8 cellular contexts compared by ENCODE assay signal in the genomic region with DNA sequence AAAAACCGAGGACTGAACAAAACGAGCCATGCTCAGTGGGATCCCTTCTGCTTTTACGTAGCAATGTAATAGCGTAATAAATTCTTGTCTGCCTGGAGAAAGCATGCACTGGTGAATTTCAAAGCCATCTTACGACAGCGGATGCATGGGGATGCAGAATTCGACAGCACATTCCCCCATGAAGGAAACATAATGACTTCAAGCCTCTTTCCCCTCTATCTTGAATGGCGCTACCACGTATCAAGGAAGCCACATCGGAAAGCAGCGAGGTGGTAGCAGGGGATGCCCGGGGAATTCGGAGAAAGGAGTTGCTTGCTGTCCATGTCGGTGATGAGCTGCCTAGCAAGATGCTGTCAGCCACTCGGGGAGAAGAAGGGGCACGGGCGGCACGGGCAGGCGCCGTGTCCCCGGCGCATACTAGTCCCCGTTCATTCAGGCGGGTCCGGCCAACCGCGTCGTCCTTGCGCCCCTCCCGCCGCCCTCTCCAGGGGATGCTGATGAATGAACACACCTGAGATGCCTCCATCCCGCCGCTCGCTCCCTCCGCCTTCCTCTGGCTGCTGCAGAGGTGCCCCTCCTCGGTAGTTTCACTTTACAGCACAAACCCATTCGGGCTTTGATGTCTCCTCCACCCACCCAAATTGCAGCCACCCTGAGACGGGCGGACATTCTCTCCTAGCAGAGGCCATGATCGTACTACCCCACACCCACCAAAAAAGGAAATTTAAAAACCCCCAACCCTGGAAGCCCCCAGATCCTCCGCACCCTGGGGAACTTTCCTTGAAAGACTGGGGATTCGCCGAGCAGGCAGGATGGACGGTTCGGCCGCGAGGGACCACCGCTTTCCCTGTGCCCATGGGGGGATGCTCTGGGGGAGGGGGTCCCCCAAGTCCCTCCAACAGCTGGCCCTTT. TPM values are rescaled to one million over a fixed set of nuclear protein-coding genes. Genes with fewer than 3 reads are reported as not detected.
DNase-seq lines count a peak whose midpoint lies in the region; ATAC-seq and TF ChIP-seq lines count a peak whose summit lies in the region.

No MANE protein-coding gene starts in this region.

- BruUV-seq in Caco-2 (replicated peaks; lab: Mats Ljungman, UMichigan) = TSS peak; percentile 44
- BruUV-seq in MCF 10A (replicated peaks; lab: Mats Ljungman, UMichigan) = TSS peak; percentile 48

- intact Hi-C loops in Caco-2 (cut with micrococcal nuclease; ENCODE audit: unreplicated experiment) = loop anchor here (1.0 to 2.0 kb wide), 5 partner anchors 21 to 130 kb away; no protein-coding TSS in a partner anchor
- intact Hi-C loops in MCF 10A (cut with micrococcal nuclease) = loop anchor here (1.0 to 5.0 kb wide), 2 partner anchors 46 to 88 kb away; no protein-coding TSS in a partner anchor

- no peak for TF ChIP-seq CTCF in Caco-2 (IDR thresholded peaks at IDR 0.05; ENCODE audit: insufficient read depth in 1 of 2, low read depth in 1 of 2, low read length in 1 of 2, severe bottlenecking in 1 of 2, unreplicated experiment in 1 of 2)
- TF ChIP-seq CTCF in MCF 10A (IDR thresholded peaks at IDR 0.05; ENCODE audit: unreplicated experiment) = no peak

- CTCF ChIA-PET in Caco-2 (lab: Charles Lee) = interaction anchor here (1.4 kb wide), 1 partner anchor 130 kb away, joined by 3 read pairs; no protein-coding TSS in a partner anchor
- CTCF ChIA-PET in MCF 10A (lab: Yijun Ruan, JAX) = interaction anchor here (0.5 to 1.0 kb wide), 7 partner anchors 11 to 152 kb away, joined by 3 to 4 read pairs (median 3); no protein-coding TSS in a partner anchor

- DNase-seq in Caco-2 (peak; percentile 57 to 64), HK-2 (ENCODE audit: unreplicated experiment) (peak; percentile 31), T-helper 9 cell (peak; percentile 48), MCF 10A (ENCODE audit: unreplicated experiment) (peak; percentile 28), iris pigment epithelial cell (ENCODE audit: low read depth) (peak; percentile 32), NCI-H524 treated with DMSO at 0.1 percent for 48 hours (lab: John Stamatoyannopoulos, UW) (no peak)
- DNase-seq in stimulated activated CD4-positive, alpha-beta T cell treated with anti-CD3 and anti-CD28 coated beads, Interleukin-15, amount 100 ng/mL, for 1 hour (ENCODE audit: low read depth in 1 of 2, low spot score in 1 of 2) = peak; percentile 14 to 19

- peak overlapping the region; percentile 99 for H3K4me3 Mint-ChIP-seq in Caco-2 (ENCODE audit: unreplicated experiment)
- H3K4me3 Mint-ChIP-seq in MCF 10A (ENCODE audit: unreplicated experiment) = peak overlapping the region; percentile 88

- peak overlapping the region; percentile 89 for H3K4me3 ChIP-seq in Caco-2 (ENCODE audit: low read depth, low read length)

- H3K27ac Mint-ChIP-seq in Caco-2 (ENCODE audit: unreplicated experiment) (peak overlapping the region; percentile 83), MCF 10A (ENCODE audit: low read depth, unreplicated experiment) (no peak overlapping the region)

- H3K27me3 Mint-ChIP-seq in Caco-2 (ENCODE audit: insufficient read depth, unreplicated experiment) (no peaks in the 10 kb centered on the region), MCF 10A (ENCODE audit: insufficient read depth, unreplicated experiment) (peaks cover 35% of the 10 kb centered on the region)

- POLR2A ChIA-PET in Caco-2 (lab: Charles Lee) = no interaction called here
- POLR2A ChIA-PET in MCF 10A (lab: Yijun Ruan, JAX) = interaction anchor here (1.0 kb wide), 1 partner anchor 32 kb away, joined by 3 read pairs; no protein-coding TSS in a partner anchor

- H3K36me3 ChIP-seq in Caco-2 (ENCODE audit: control insufficient read depth, insufficient read depth, low read length) = no peaks in the 10 kb centered on the region

- H3K9me3 ChIP-seq in Caco-2 = no peaks in the 10 kb centered on the region

- H3K4me1 Mint-ChIP-seq in Caco-2 (ENCODE audit: low read depth, unreplicated experiment) (peaks cover 52% of the 10 kb centered on the region), MCF 10A (ENCODE audit: insufficient read depth, unreplicated experiment) (no peaks in the 10 kb centered on the region)

- H3K4me1 ChIP-seq in Caco-2 = peaks cover 43% of the 10 kb centered on the region

- H3K36me3 Mint-ChIP-seq in Caco-2 (ENCODE audit: insufficient read depth, unreplicated experiment) (peaks cover 22% of the 10 kb centered on the region), MCF 10A (ENCODE audit: insufficient read depth, unreplicated experiment) (no peaks in the 10 kb centered on the region)

- no peaks in the 10 kb centered on the region for H3K27me3 ChIP-seq in Caco-2 (replicated peaks; ENCODE audit: control insufficient read depth, insufficient read depth, low read length)

- no peak for ATAC-seq in HG02870 (IDR thresholded peaks at IDR 0.05; ENCODE audit: unreplicated experiment)

- H3K9me3 Mint-ChIP-seq in Caco-2 (ENCODE audit: unreplicated experiment) (no peaks in the 10 kb centered on the region), MCF 10A (ENCODE audit: unreplicated experiment) (no peaks in the 10 kb centered on the region)

RNA-seq across cellular contexts. Expression of a gene that starts 0.6 kb away (rescaled TPM):
- 39.3 and 44.1 TPM in 2 replicates for total RNA-seq in Caco-2 (2022)
- 0.61 and 1.0 TPM in 2 replicates for total RNA-seq in MCF 10A (2022)

Comparison
In these comparisons a context has a peak if more than half of its experiments do, and no peak if none do; other contexts are left out.
1. RNA of a gene that starts 0.6 kb away (total RNA-seq): 39.3 to 44.1 TPM in Caco-2; 0.61 to 1.0 TPM in MCF 10A; every median in the first group is over 10 times any median in the second.